33 cellular contexts compared by ENCODE assay signal in the genomic region with DNA sequence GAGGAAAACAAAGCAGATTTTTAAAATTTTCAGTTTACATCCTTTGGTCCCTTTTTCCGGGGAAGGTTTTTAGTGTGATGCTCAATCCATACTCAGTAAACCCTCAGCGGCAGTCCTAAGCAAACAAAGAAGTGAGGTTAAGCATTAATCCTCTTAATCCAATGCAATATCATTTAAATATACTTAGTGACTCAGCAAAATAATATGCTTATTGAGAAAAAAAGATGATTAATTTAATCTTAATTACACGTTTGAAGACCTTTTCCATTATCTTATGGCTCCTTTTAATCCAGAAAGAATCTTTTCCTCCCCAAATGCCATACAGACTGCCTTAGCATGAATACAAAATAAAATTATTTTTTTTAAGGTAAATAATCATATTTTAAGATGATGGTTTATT. TPM values are rescaled to one million over a fixed set of nuclear protein-coding genes. Genes with fewer than 3 reads are reported as not detected.
"Had no signal": no experiment of that assay in that cellular context is flagged by ENCODE, and none has a peak within 500 bp of the region (broad histone marks: within the 10 kb centered on the region; RNA-seq: fewer than 3 reads in every experiment).

A gene (minus strand): TSS at position 108 of the 400 bp plus-strand sequence. CDS start 328 bp downstream, outside the sequence.

- H3K36me3 ChIP-seq: adrenal gland, breast epithelium had no signal

- H3K9me3 ChIP-seq: adrenal gland, body of pancreas, breast epithelium had no signal

- ATAC-seq: activated CD8-positive, alpha-beta T cell treated with anti-CD3 and anti-CD28 coated beads, Interleukin-2, amount 10 ng/mL, durations not matched to agents 7 days and 5 days; activated naive CD4-positive, alpha-beta T cell treated with anti-CD3 and anti-CD28 coated beads, Interleukin-2, amount 50 U/mL, for 72 hours; body of pancreas had no signal

- H3K4me1 ChIP-seq: adrenal gland, breast epithelium had no signal

- H3K27me3 ChIP-seq: body of pancreas had no signal

- H3K27ac ChIP-seq: adrenal gland, body of pancreas, breast epithelium, VCaP had no signal

- H3K4me3 ChIP-seq: adrenal gland, body of pancreas, breast epithelium had no signal

- FAIRE-seq: astrocyte had no signal

- DNase-seq: activated B cell treated with CpG ODN at 0.5 μM for 24 hours; activated CD4-positive, alpha-beta T cell treated with anti-CD3 and anti-CD28 coated beads for 1 hour; activated CD4-positive, alpha-beta T cell treated with anti-CD3 and anti-CD28 coated beads for 48 hours; activated CD4-positive, alpha-beta T cell treated with anti-CD3 and anti-CD28 coated beads, Interleukin-2, amount 50 U/mL, for 48 hours; activated CD8-positive, alpha-beta T cell treated with anti-CD3 and anti-CD28 coated beads, Interleukin-2, amount 10 ng/mL, durations not matched to agents 7 days and 5 days; activated gamma-delta T cell; activated naive CD4-positive, alpha-beta T cell treated with Interleukin-2 at 50 U/mL for 16 hours; activated T-cell treated with anti-CD3 and anti-CD28 coated beads, Interleukin-2, amount 50 U/mL, for 24 hours; adrenal gland; body of pancreas; Karpas-422; NCI-H1105; NCI-H1417 treated with DMSO at 0.1 percent for 48 hours; NCI-H187 treated with DMSO at 0.1 percent for 48 hours; NCI-H2081; NCI-H2171 treated with DMSO at 0.1 percent for 48 hours; NCI-H2227 treated with DMSO at 0.1 percent for 48 hours; NCI-H446 treated with DMSO at 0.1 percent for 48 hours; NCI-H748 treated with DMSO at 0.1 percent for 48 hours; NK-92 treated with Interleukin-12 subunit alpha and Interleukin-12 subunit beta, amount 100 ng/mL, for 24 hours; Right ventricle myocardium superior; SW 1271; T-helper 1 cell; T-helper 2 cell; T-helper 9 cell had no signal

RNA-seq across cellular contexts. Expression of the gene that starts here (rescaled TPM):
- total RNA-seq: activated B cell treated with CpG ODN at 0.5 μM for 24 hours; activated CD8-positive, alpha-beta T cell treated with anti-CD3 and anti-CD28 coated beads, Interleukin-2, amount 10 ng/mL, durations not matched to agents 7 days and 5 days; activated naive CD4-positive, alpha-beta T cell treated with anti-CD3 and anti-CD28 coated beads, Interleukin-2, amount 50 U/mL, for 72 hours; activated T-helper 2 cell treated with anti-CD3 and anti-CD28 coated beads, Interferon-gamma antibody, Interleukin-2, Interleukin-4, amounts not matched to agents 10 μg/mL and 5 μg/mL and 100 μg/mL, durations not matched to agents 14 hours and 24 hours and 36 hours; astrocyte; body of pancreas; breast epithelium; cardiac septum; MCF 10A; OCI-LY7; Right ventricle myocardium superior had no signal
- polyA plus RNA-seq: adrenal gland had no signal
